In genomic region chr10:110983466-110983865, GRCh38 we compare ENCODE assay signal across 16 cellular contexts.
DNase-seq lines count a peak whose midpoint lies in the region; ATAC-seq, FAIRE-seq and TF ChIP-seq lines count a peak whose summit lies in the region.
"Had no signal": no experiment of that assay in that cellular context is flagged by ENCODE, and none has a peak within 500 bp of the region (broad histone marks: within the 10 kb centered on the region; RNA-seq: fewer than 3 reads in every experiment).

No MANE protein-coding gene starts in this region.

- ATAC-seq in stimulated activated naive CD8-positive, alpha-beta T cell treated with anti-CD3 and anti-CD28 coated beads, Interleukin-15, amount 100 ng/mL, for 72 hours = peak; percentile 73
- no peak for ATAC-seq in stimulated activated naive CD8-positive, alpha-beta T cell treated with anti-CD3 and anti-CD28 coated beads, Interleukin-15, Interleukin-2, amounts not matched to agents 100 U/mL and 50 U/mL, for 24 hours
- peak; percentile 58 for ATAC-seq in GM12878
- ATAC-seq in GM21360 (IDR thresholded peaks at IDR 0.05; ENCODE audit: unreplicated experiment) = no peak
- ATAC-seq: GM23338 had no signal

- no peaks in the 10 kb centered on the region for H4K20me1 ChIP-seq in GM12878 (ENCODE audit: control insufficient read depth, insufficient read depth)

- no peak for DNase-seq in stimulated activated naive CD8-positive, alpha-beta T cell treated with anti-CD3 and anti-CD28 coated beads, Interleukin-15, amount 100 ng/mL, for 72 hours
- DNase-seq in stimulated activated naive CD8-positive, alpha-beta T cell treated with anti-CD3 and anti-CD28 coated beads, Interleukin-15, Interleukin-2, amounts not matched to agents 100 U/mL and 50 U/mL, for 24 hours = no peak
- DNase-seq in GM19239 (ENCODE audit: insufficient read length, low spot score) (no peak), GM12878 (ENCODE audit: low read depth, low spot score) (no peak), H54 (ENCODE audit: insufficient read length, low spot score) (no peak), SKM-1 (lab: John Stamatoyannopoulos, UW; ENCODE audit: unreplicated experiment) (no peak)
- DNase-seq: ACHN; BE2C; C1 segment of cervical spinal cord; Caco-2; CD4-positive, alpha-beta T cell; H9; KG1 had no signal

- peaks cover 9% of the 10 kb centered on the region; the same call in 1 of the 2 replicates for H3K4me1 ChIP-seq in GM12878 (ENCODE audit: control insufficient read depth, insufficient read depth, low read length)
- H3K4me1 ChIP-seq: BE2C, Caco-2 had no signal

- WGBS in GM12878 (ENCODE audit: insufficient coverage, insufficient replicate concordance, low lambda C conversion rate, missing lambda C conversion rate) = 77% methylated on average over 3 of the region's 3 CpGs

- H3K27me3 Mint-ChIP-seq in stimulated activated naive CD8-positive, alpha-beta T cell treated with anti-CD3 and anti-CD28 coated beads, Interleukin-15, amount 100 ng/mL, for 72 hours = no peaks in the 10 kb centered on the region
- H3K27me3 Mint-ChIP-seq: CD4-positive, alpha-beta T cell had no signal

- peak; percentile 66 for FAIRE-seq in GM19239 (lab: Jason Lieb, UNC)
- no peak for FAIRE-seq in GM12878 (lab: Jason Lieb, UNC)
- no peak for FAIRE-seq in H54 (lab: Jason Lieb, UNC)
- FAIRE-seq: D721Med had no signal

- RAD21 ChIA-PET in GM12878 (lab: Charles Lee; ENCODE audit: unreplicated experiment) = no interaction called here

- H3K79me2 ChIP-seq in GM12878 (ENCODE audit: control insufficient read depth, insufficient read depth, low read length) = peaks cover 47% of the 10 kb centered on the region

- peaks cover 10% of the 10 kb centered on the region for H3K9me3 ChIP-seq in GM12878 (replicated peaks; ENCODE audit: control insufficient read depth, insufficient read depth, low read length)
- H3K9me3 ChIP-seq: BE2C, Caco-2 had no signal

- no peak for TF ChIP-seq EP300 in GM12878 (IDR thresholded peaks at IDR 0.05; ENCODE audit: borderline replicate concordance in 1 of 2, control insufficient read depth in 1 of 2, low read depth in 2 of 2, low read length in 2 of 2)

- peaks cover 0 to 10% of the 10 kb centered on the region in 2 donors for H3K9me3 Mint-ChIP-seq in stimulated activated naive CD8-positive, alpha-beta T cell treated with anti-CD3 and anti-CD28 coated beads, Interleukin-15, amount 100 ng/mL, for 72 hours
- H3K9me3 Mint-ChIP-seq: GM23338, H9 had no signal

- no peak overlapping the region for H2AFZ ChIP-seq in GM12878 (ENCODE audit: control insufficient read depth, low read depth, low read length)
- H2AFZ ChIP-seq: GM23338 had no signal

- in situ Hi-C loops in GM12878 (cut with MboI) = no loop called here

- no peak overlapping the region for H3K27ac ChIP-seq in GM12878 (ENCODE audit: control insufficient read depth, insufficient read depth)

- H3K4me1 Mint-ChIP-seq in stimulated activated naive CD8-positive, alpha-beta T cell treated with anti-CD3 and anti-CD28 coated beads, Interleukin-15, amount 100 ng/mL, for 72 hours = peaks cover 43% of the 10 kb centered on the region
- H3K4me1 Mint-ChIP-seq: GM23338 had no signal

- CTCF ChIA-PET in GM12878 (lab: Yijun Ruan, JAX) = no interaction called here

- H3K4me3 Mint-ChIP-seq in stimulated activated naive CD8-positive, alpha-beta T cell treated with anti-CD3 and anti-CD28 coated beads, Interleukin-15, amount 100 ng/mL, for 72 hours = peak overlapping the region in 1 of 2 donors; percentile 2
- H3K4me3 Mint-ChIP-seq: CD4-positive, alpha-beta T cell; GM23338; H9 had no signal

- POLR2A ChIA-PET in GM12878 (lab: Charles Lee) = interaction anchor here (0.6 kb wide), 1 partner anchor 98 kb away, joined by 3 read pairs; no protein-coding TSS in a partner anchor

- H3K9ac ChIP-seq in GM12878 (ENCODE audit: control insufficient read depth, insufficient read depth, low read length) = no peak overlapping the region

- no peak overlapping the region for H3K4me3 ChIP-seq in GM12878
- H3K4me3 ChIP-seq: GM23338 had no signal

- intact Hi-C loops in GM12878 (cut with micrococcal nuclease; ENCODE audit: unreplicated experiment) = no loop called here

- no peak overlapping the region for H3K4me2 ChIP-seq in GM12878 (ENCODE audit: control insufficient read depth, insufficient read depth)
- H3K4me2 ChIP-seq: GM23338 had no signal

- no peak for TF ChIP-seq RAD21 in GM12878 (IDR thresholded peaks at IDR 0.05; ENCODE audit: insufficient read depth, low read depth, low read length)

- SMC1A ChIA-PET in GM12878 (lab: Charles Lee; ENCODE audit: uncharacterized antibody, unreplicated experiment) = no interaction called here

- no peaks in the 10 kb centered on the region for H3K27me3 ChIP-seq in GM12878 (replicated peaks in 1 of 2; ENCODE audit: control insufficient read depth in 2 of 2, insufficient read depth in 2 of 2, low read length in 1 of 2)
- H3K27me3 ChIP-seq: BE2C had no signal

- no TSS peak for BruUV-seq in GM12878 (replicated peaks; lab: Mats Ljungman, UMichigan)

- H3K27ac Mint-ChIP-seq in stimulated activated naive CD8-positive, alpha-beta T cell treated with anti-CD3 and anti-CD28 coated beads, Interleukin-15, amount 100 ng/mL, for 72 hours = no peak overlapping the region
- H3K27ac Mint-ChIP-seq: CD4-positive, alpha-beta T cell; GM23338; H9 had no signal

- TF ChIP-seq POLR2A in GM12878 (IDR thresholded peaks at IDR 0.05; ENCODE audit: low read depth, low read length) (no peak), H54 (IDR thresholded peaks at IDR 0.05; ENCODE audit: low read depth, low read length) (no peak)

- peaks cover 0 to 7% of the 10 kb centered on the region in 2 experiments; a peak in 1 of 4 replicates for H3K36me3 ChIP-seq in GM12878 (ENCODE audit: control insufficient read depth in 2 of 2, insufficient read depth in 2 of 2, low read length in 1 of 2)
- H3K36me3 ChIP-seq: BE2C had no signal

- TF ChIP-seq CTCF in GM12878 (IDR thresholded peaks at IDR 0.05 in 2 of 3, conservative IDR thresholded peaks at IDR 0.05 in 1 of 3; ENCODE audit: control insufficient read depth in 2 of 3, extremely low read depth in 1 of 3, insufficient read depth in 1 of 3, low read depth in 3 of 3, low read length in 3 of 3) = no peak

TF ChIP-seq in GM12878, 131 proteins besides CTCF, POLR2A, EP300 and RAD21 (continues in another document):
- TF ChIP-seq, protein P1, sequence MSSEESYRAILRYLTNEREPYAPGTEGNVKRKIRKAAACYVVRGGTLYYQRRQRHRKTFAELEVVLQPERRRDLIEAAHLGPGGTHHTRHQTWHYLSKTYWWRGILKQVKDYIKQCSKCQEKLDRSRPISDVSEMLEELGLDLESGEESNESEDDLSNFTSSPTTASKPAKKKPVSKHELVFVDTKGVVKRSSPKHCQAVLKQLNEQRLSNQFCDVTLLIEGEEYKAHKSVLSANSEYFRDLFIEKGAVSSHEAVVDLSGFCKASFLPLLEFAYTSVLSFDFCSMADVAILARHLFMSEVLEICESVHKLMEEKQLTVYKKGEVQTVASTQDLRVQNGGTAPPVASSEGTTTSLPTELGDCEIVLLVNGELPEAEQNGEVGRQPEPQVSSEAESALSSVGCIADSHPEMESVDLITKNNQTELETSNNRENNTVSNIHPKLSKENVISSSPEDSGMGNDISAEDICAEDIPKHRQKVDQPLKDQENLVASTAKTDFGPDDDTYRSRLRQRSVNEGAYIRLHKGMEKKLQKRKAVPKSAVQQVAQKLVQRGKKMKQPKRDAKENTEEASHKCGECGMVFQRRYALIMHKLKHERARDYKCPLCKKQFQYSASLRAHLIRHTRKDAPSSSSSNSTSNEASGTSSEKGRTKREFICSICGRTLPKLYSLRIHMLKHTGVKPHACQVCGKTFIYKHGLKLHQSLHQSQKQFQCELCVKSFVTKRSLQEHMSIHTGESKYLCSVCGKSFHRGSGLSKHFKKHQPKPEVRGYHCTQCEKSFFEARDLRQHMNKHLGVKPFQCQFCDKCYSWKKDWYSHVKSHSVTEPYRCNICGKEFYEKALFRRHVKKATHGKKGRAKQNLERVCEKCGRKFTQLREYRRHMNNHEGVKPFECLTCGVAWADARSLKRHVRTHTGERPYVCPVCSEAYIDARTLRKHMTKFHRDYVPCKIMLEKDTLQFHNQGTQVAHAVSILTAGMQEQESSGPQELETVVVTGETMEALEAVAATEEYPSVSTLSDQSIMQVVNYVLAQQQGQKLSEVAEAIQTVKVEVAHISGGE (CRISPR knock-in tag; IDR thresholded peaks at IDR 0.05) = no peak
- TF ChIP-seq, protein P2, sequence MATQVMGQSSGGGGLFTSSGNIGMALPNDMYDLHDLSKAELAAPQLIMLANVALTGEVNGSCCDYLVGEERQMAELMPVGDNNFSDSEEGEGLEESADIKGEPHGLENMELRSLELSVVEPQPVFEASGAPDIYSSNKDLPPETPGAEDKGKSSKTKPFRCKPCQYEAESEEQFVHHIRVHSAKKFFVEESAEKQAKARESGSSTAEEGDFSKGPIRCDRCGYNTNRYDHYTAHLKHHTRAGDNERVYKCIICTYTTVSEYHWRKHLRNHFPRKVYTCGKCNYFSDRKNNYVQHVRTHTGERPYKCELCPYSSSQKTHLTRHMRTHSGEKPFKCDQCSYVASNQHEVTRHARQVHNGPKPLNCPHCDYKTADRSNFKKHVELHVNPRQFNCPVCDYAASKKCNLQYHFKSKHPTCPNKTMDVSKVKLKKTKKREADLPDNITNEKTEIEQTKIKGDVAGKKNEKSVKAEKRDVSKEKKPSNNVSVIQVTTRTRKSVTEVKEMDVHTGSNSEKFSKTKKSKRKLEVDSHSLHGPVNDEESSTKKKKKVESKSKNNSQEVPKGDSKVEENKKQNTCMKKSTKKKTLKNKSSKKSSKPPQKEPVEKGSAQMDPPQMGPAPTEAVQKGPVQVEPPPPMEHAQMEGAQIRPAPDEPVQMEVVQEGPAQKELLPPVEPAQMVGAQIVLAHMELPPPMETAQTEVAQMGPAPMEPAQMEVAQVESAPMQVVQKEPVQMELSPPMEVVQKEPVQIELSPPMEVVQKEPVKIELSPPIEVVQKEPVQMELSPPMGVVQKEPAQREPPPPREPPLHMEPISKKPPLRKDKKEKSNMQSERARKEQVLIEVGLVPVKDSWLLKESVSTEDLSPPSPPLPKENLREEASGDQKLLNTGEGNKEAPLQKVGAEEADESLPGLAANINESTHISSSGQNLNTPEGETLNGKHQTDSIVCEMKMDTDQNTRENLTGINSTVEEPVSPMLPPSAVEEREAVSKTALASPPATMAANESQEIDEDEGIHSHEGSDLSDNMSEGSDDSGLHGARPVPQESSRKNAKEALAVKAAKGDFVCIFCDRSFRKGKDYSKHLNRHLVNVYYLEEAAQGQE (IDR thresholded peaks at IDR 0.05; ENCODE audit: low read depth, low read length) = no peak
- TF ChIP-seq SIN3A (IDR thresholded peaks at IDR 0.05; ENCODE audit: low read depth, low read length) = no peak
- no peak for TF ChIP-seq SP1 (IDR thresholded peaks at IDR 0.05; ENCODE audit: low read depth, low read length)

Comparison
In these comparisons a context has a peak if more than half of its experiments do, and no peak if none do; other contexts are left out.
1. ATAC-seq: peak in stimulated activated naive CD8-positive, alpha-beta T cell treated with anti-CD3 and anti-CD28 coated beads, Interleukin-15, amount 100 ng/mL, for 72 hours (single experiment) and GM12878 (single experiment); none in stimulated activated naive CD8-positive, alpha-beta T cell treated with anti-CD3 and anti-CD28 coated beads, Interleukin-15, Interleukin-2, amounts not matched to agents 100 U/mL and 50 U/mL, for 24 hours (single experiment) and GM21360 (single experiment).